1 cellular context compared by ENCODE assay signal in genomic region chr11:44574620-44575287, GRCh38.
TF ChIP-seq lines count a peak whose summit lies in the region.

No MANE protein-coding gene starts in this region.

TF ChIP-seq in GM12878, 131 proteins besides CTCF, POLR2A, EP300 and RAD21 (continued from another document and continues in another):
- TF ChIP-seq SKIL (IDR thresholded peaks at IDR 0.05; ENCODE audit: low read depth, poor library complexity, severe bottlenecking), result no peak
- TF ChIP-seq, protein P1, sequence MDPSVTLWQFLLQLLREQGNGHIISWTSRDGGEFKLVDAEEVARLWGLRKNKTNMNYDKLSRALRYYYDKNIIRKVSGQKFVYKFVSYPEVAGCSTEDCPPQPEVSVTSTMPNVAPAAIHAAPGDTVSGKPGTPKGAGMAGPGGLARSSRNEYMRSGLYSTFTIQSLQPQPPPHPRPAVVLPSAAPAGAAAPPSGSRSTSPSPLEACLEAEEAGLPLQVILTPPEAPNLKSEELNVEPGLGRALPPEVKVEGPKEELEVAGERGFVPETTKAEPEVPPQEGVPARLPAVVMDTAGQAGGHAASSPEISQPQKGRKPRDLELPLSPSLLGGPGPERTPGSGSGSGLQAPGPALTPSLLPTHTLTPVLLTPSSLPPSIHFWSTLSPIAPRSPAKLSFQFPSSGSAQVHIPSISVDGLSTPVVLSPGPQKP (IDR thresholded peaks at IDR 0.05; ENCODE audit: low read depth, low read length), result no peak; the same call in 1 of the 2 replicates
- TF ChIP-seq E4F1 (IDR thresholded peaks at IDR 0.05; ENCODE audit: borderline replicate concordance, partially characterized antibody), result no peak
- no peak for TF ChIP-seq TARDBP (IDR thresholded peaks at IDR 0.05; ENCODE audit: borderline replicate concordance)
- TF ChIP-seq TBL1XR1 (IDR thresholded peaks at IDR 0.05; ENCODE audit: low read depth, low read length), result no peak
- TF ChIP-seq SUZ12 (IDR thresholded peaks at IDR 0.05; ENCODE audit: unreplicated experiment), result no peak
- no peak for TF ChIP-seq HCFC1 (IDR thresholded peaks at IDR 0.05; ENCODE audit: low read length)
- no peak for TF ChIP-seq BCL3 (IDR thresholded peaks at IDR 0.05; ENCODE audit: borderline replicate concordance, insufficient read depth, low read depth, low read length, poor library complexity, severe bottlenecking)
- no peak for TF ChIP-seq SREBF2 (IDR thresholded peaks at IDR 0.05; ENCODE audit: low read length)
- peak; percentile 51 for TF ChIP-seq MEF2B (IDR thresholded peaks at IDR 0.05; ENCODE audit: partially characterized antibody, poor library complexity, severe bottlenecking)
- no peak for TF ChIP-seq YY1 (IDR thresholded peaks at IDR 0.05; ENCODE audit: low read depth, low read length)
- no peak for TF ChIP-seq KDM1A (IDR thresholded peaks at IDR 0.05; ENCODE audit: borderline replicate concordance)
- no peak for TF ChIP-seq SMC3 (IDR thresholded peaks at IDR 0.05; ENCODE audit: borderline replicate concordance, low read length)
- TF ChIP-seq RAD51 (IDR thresholded peaks at IDR 0.05), result no peak
- TF ChIP-seq PAX8 (IDR thresholded peaks at IDR 0.05), result no peak
- no peak for TF ChIP-seq FOXM1 (IDR thresholded peaks at IDR 0.05; ENCODE audit: low read depth, low read length)
- TF ChIP-seq BMI1 (IDR thresholded peaks at IDR 0.05; ENCODE audit: borderline replicate concordance), result no peak
- TF ChIP-seq HDGF (IDR thresholded peaks at IDR 0.05), result no peak
- no peak for TF ChIP-seq EGR1 (IDR thresholded peaks at IDR 0.05; ENCODE audit: borderline replicate concordance in 1 of 2, low read depth in 2 of 2, low read length in 2 of 2)
- no peak for TF ChIP-seq USF2 (IDR thresholded peaks at IDR 0.05; ENCODE audit: borderline replicate concordance, low read depth, low read length)
- TF ChIP-seq, protein P2, sequence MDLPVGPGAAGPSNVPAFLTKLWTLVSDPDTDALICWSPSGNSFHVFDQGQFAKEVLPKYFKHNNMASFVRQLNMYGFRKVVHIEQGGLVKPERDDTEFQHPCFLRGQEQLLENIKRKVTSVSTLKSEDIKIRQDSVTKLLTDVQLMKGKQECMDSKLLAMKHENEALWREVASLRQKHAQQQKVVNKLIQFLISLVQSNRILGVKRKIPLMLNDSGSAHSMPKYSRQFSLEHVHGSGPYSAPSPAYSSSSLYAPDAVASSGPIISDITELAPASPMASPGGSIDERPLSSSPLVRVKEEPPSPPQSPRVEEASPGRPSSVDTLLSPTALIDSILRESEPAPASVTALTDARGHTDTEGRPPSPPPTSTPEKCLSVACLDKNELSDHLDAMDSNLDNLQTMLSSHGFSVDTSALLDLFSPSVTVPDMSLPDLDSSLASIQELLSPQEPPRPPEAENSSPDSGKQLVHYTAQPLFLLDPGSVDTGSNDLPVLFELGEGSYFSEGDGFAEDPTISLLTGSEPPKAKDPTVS (IDR thresholded peaks at IDR 0.05; ENCODE audit: low read depth, low read length), result no peak
- TF ChIP-seq RELA (IDR thresholded peaks at IDR 0.05; ENCODE audit: borderline replicate concordance, partially characterized antibody), result no peak
- no peak for TF ChIP-seq MEF2A (IDR thresholded peaks at IDR 0.05; ENCODE audit: insufficient read depth, low read depth, low read length)
- TF ChIP-seq SMARCA5 (IDR thresholded peaks at IDR 0.05), result no peak
- TF ChIP-seq RFX5 (IDR thresholded peaks at IDR 0.05; ENCODE audit: low read depth, low read length), result no peak
- TF ChIP-seq, protein P3, sequence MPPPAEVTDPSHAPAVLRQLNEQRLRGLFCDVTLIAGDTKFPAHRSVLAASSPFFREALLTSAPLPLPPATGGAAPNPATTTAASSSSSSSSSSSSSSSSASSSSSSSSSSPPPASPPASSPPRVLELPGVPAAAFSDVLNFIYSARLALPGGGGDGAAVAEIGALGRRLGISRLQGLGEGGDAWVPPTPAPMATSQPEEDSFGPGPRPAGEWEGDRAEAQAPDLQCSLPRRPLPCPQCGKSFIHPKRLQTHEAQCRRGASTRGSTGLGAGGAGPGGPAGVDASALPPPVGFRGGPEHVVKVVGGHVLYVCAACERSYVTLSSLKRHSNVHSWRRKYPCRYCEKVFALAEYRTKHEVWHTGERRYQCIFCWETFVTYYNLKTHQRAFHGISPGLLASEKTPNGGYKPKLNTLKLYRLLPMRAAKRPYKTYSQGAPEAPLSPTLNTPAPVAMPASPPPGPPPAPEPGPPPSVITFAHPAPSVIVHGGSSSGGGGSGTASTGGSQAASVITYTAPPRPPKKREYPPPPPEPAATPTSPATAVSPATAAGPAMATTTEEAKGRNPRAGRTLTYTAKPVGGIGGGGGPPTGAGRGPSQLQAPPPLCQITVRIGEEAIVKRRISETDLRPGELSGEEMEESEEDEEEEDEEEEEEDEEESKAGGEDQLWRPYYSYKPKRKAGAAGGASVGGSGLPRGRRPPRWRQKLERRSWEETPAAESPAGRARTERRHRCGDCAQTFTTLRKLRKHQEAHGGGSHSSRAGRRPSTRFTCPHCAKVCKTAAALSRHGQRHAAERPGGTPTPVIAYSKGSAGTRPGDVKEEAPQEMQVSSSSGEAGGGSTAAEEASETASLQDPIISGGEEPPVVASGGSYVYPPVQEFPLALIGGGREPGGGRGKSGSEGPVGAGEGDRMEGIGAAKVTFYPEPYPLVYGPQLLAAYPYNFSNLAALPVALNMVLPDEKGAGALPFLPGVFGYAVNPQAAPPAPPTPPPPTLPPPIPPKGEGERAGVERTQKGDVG (CRISPR knock-in tag; IDR thresholded peaks at IDR 0.05), result no peak
- no peak for TF ChIP-seq FOXK2 (IDR thresholded peaks at IDR 0.05)
- no peak; the same call in 1 of the 2 replicates for TF ChIP-seq BACH1 (IDR thresholded peaks at IDR 0.05; ENCODE audit: borderline replicate concordance)
- TF ChIP-seq, protein P4, sequence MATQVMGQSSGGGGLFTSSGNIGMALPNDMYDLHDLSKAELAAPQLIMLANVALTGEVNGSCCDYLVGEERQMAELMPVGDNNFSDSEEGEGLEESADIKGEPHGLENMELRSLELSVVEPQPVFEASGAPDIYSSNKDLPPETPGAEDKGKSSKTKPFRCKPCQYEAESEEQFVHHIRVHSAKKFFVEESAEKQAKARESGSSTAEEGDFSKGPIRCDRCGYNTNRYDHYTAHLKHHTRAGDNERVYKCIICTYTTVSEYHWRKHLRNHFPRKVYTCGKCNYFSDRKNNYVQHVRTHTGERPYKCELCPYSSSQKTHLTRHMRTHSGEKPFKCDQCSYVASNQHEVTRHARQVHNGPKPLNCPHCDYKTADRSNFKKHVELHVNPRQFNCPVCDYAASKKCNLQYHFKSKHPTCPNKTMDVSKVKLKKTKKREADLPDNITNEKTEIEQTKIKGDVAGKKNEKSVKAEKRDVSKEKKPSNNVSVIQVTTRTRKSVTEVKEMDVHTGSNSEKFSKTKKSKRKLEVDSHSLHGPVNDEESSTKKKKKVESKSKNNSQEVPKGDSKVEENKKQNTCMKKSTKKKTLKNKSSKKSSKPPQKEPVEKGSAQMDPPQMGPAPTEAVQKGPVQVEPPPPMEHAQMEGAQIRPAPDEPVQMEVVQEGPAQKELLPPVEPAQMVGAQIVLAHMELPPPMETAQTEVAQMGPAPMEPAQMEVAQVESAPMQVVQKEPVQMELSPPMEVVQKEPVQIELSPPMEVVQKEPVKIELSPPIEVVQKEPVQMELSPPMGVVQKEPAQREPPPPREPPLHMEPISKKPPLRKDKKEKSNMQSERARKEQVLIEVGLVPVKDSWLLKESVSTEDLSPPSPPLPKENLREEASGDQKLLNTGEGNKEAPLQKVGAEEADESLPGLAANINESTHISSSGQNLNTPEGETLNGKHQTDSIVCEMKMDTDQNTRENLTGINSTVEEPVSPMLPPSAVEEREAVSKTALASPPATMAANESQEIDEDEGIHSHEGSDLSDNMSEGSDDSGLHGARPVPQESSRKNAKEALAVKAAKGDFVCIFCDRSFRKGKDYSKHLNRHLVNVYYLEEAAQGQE (IDR thresholded peaks at IDR 0.05; ENCODE audit: low read depth, low read length), result no peak
- no peak for TF ChIP-seq ATF7 (IDR thresholded peaks at IDR 0.05; ENCODE audit: low read depth)
- TF ChIP-seq, protein P5, sequence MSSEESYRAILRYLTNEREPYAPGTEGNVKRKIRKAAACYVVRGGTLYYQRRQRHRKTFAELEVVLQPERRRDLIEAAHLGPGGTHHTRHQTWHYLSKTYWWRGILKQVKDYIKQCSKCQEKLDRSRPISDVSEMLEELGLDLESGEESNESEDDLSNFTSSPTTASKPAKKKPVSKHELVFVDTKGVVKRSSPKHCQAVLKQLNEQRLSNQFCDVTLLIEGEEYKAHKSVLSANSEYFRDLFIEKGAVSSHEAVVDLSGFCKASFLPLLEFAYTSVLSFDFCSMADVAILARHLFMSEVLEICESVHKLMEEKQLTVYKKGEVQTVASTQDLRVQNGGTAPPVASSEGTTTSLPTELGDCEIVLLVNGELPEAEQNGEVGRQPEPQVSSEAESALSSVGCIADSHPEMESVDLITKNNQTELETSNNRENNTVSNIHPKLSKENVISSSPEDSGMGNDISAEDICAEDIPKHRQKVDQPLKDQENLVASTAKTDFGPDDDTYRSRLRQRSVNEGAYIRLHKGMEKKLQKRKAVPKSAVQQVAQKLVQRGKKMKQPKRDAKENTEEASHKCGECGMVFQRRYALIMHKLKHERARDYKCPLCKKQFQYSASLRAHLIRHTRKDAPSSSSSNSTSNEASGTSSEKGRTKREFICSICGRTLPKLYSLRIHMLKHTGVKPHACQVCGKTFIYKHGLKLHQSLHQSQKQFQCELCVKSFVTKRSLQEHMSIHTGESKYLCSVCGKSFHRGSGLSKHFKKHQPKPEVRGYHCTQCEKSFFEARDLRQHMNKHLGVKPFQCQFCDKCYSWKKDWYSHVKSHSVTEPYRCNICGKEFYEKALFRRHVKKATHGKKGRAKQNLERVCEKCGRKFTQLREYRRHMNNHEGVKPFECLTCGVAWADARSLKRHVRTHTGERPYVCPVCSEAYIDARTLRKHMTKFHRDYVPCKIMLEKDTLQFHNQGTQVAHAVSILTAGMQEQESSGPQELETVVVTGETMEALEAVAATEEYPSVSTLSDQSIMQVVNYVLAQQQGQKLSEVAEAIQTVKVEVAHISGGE (CRISPR knock-in tag; IDR thresholded peaks at IDR 0.05), result no peak
- no peak for TF ChIP-seq YBX1 (IDR thresholded peaks at IDR 0.05)
- no peak for TF ChIP-seq SIN3A (IDR thresholded peaks at IDR 0.05; ENCODE audit: low read depth, low read length)
- TF ChIP-seq, protein P6, sequence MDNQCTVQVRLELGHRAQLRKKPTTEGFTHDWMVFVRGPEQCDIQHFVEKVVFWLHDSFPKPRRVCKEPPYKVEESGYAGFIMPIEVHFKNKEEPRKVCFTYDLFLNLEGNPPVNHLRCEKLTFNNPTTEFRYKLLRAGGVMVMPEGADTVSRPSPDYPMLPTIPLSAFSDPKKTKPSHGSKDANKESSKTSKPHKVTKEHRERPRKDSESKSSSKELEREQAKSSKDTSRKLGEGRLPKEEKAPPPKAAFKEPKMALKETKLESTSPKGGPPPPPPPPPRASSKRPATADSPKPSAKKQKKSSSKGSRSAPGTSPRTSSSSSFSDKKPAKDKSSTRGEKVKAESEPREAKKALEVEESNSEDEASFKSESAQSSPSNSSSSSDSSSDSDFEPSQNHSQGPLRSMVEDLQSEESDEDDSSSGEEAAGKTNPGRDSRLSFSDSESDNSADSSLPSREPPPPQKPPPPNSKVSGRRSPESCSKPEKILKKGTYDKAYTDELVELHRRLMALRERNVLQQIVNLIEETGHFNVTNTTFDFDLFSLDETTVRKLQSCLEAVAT (IDR thresholded peaks at IDR 0.05), result peak; percentile 53
- TF ChIP-seq ZSCAN29 (IDR thresholded peaks at IDR 0.05), result no peak
- TF ChIP-seq ZNF207 (IDR thresholded peaks at IDR 0.05; ENCODE audit: borderline replicate concordance), result no peak
